ENCODE assay signal across 8 cellular contexts in the genomic region with DNA sequence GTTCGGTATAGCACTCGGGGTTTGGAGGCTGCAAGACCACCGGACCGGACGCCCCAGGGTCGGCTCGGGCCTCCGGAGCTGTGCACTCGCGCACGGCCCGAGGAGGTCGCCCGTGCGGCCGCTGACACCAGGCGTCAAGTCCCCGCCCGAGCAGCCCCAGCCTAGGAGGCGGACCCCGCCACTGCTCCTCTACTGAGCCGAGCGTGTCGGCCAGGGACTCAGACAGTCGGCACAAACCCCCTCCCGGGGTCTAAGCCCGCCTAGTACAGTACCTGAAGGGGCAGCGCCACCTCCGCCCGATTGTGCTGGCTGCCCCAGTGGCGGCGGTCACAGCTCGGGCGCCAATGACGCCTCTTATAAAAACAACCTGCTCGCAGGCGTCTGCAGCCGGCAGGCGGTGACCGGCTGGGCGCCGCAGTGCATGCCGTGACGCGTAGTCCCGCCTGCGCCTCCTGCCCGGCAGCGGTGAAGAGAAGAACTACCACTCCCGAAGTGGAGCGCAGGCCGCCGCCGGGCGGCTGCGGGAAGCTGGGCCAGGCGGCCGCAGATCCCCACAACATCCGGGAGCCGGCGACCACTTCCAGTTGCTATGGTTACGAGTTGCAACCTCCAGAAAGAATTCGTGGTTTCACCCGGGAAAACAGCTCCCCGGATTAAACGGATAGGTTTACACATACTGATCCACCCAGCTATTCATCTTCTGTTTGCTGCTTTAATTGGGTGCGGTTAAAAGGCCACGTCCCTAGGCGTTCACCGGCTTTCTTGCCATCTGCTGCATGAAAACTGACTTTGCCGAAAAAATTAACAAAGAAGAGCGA.
A peak's percentile ranks its signal among the peaks of the same experiment; 100 is the strongest.
DNase-seq lines count a peak whose midpoint lies in the region; ATAC-seq and TF ChIP-seq lines count a peak whose summit lies in the region.

A gene with protein sequence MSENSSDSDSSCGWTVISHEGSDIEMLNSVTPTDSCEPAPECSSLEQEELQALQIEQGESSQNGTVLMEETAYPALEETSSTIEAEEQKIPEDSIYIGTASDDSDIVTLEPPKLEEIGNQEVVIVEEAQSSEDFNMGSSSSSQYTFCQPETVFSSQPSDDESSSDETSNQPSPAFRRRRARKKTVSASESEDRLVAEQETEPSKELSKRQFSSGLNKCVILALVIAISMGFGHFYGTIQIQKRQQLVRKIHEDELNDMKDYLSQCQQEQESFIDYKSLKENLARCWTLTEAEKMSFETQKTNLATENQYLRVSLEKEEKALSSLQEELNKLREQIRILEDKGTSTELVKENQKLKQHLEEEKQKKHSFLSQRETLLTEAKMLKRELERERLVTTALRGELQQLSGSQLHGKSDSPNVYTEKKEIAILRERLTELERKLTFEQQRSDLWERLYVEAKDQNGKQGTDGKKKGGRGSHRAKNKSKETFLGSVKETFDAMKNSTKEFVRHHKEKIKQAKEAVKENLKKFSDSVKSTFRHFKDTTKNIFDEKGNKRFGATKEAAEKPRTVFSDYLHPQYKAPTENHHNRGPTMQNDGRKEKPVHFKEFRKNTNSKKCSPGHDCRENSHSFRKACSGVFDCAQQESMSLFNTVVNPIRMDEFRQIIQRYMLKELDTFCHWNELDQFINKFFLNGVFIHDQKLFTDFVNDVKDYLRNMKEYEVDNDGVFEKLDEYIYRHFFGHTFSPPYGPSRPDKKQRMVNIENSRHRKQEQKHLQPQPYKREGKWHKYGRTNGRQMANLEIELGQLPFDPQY (minus strand): TSS at position 411 of the 818 bp plus-strand sequence. CDS start 18,935 bp downstream, outside the sequence.
A gene with protein sequence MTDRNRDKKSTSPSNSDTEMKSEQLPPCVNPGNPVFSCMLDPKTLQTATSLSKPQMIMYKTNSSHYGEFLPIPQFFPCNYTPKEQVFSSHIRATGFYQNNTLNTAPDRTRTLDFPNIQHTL (plus strand): TSS at position 547 of the 818 bp plus-strand sequence. CDS start 274 bp downstream, outside the sequence.

- DNase-seq in AG09319 (ENCODE audit: extremely low read depth, low read depth) = peak; percentile 86
- peak; percentile 91 for DNase-seq in NCI-H226
- peak; percentile 79 for DNase-seq in activated CD4-positive, CD25-positive, alpha-beta regulatory T cell treated with anti-CD3 and anti-CD28 coated beads, Interleukin-2, amount 50 U/mL, for 16 hours (ENCODE audit: low read depth, low spot score)
- DNase-seq in cerebellar cortex (ENCODE audit: low spot score) = peak; percentile 94
- DNase-seq in islet precursor cell = peak; percentile 98
- DNase-seq in stimulated activated CD4-positive, alpha-beta T cell treated with anti-CD3 and anti-CD28 coated beads, Interleukin-12 subunit alpha, Interleukin-12 subunit beta, amount 100 ng/mL, for 48 hours (ENCODE audit: low read depth in 2 of 3, low spot score in 1 of 3) = peak; percentile 70 to 82 (median 81)

- ATAC-seq in GM18909 (IDR thresholded peaks at IDR 0.05; ENCODE audit: poor library complexity, unreplicated experiment) (peak; percentile 94), HG03175 (IDR thresholded peaks at IDR 0.05; ENCODE audit: unreplicated experiment) (peak; percentile 94)

- TF ChIP-seq CTCF in AG09319 (IDR thresholded peaks at IDR 0.05; ENCODE audit: low read depth, low read length) = peak; percentile 65

Comparison
In these comparisons a context has a peak if more than half of its experiments do, and no peak if none do; other contexts are left out.
1. Peak in every context shown above with its lines: DNase-seq and ATAC-seq.